Comparison of ENCODE assay signal across 22 cellular contexts in genomic region chr5:76379855-76380254, GRCh38. TPM values are rescaled to one million over a fixed set of nuclear protein-coding genes. Genes with fewer than 3 reads are reported as not detected.
DNase-seq lines count a peak whose midpoint lies in the region; ATAC-seq and TF ChIP-seq lines count a peak whose summit lies in the region.
"Had no signal": no experiment of that assay in that cellular context is flagged by ENCODE, and none has a peak within 500 bp of the region (broad histone marks: within the 10 kb centered on the region; RNA-seq: fewer than 3 reads in every experiment).

No MANE protein-coding gene starts in this region.

- H3K18ac ChIP-seq in neuronal stem cell (ENCODE audit: low read length): no peak overlapping the region

- no peak overlapping the region for H4K91ac ChIP-seq in neuronal stem cell (ENCODE audit: low read depth, low read length, poor library complexity)

- no peaks in the 10 kb centered on the region for H3K79me1 ChIP-seq in neuronal stem cell (ENCODE audit: low read depth, low read length)

- no peak overlapping the region for H3K23ac ChIP-seq in neuronal stem cell (ENCODE audit: low read depth, low read length, poor library complexity)

- H3K27me3 Mint-ChIP-seq in natural killer cell (ENCODE audit: low read depth in 2 of 2): no peaks in the 10 kb centered on the region
- no peaks in the 10 kb centered on the region for H3K27me3 Mint-ChIP-seq in natural killer cell treated with Interleukin-12 subunit alpha and Interleukin-12 subunit beta and Interleukin-15 and Interleukin-18, amount 100 ng/mL, for 72 hours
- no peaks in the 10 kb centered on the region for H3K27me3 Mint-ChIP-seq in stimulated activated naive CD8-positive, alpha-beta T cell treated with anti-CD3 and anti-CD28 coated beads, Interleukin-15, amount 100 ng/mL, for 72 hours

- intact Hi-C loops in natural killer cell (cut with micrococcal nuclease): no loop called here
- intact Hi-C loops in left ventricle myocardium superior (cut with micrococcal nuclease): no loop called here

- H3K14ac ChIP-seq in neuronal stem cell (ENCODE audit: low read length): no peak overlapping the region

- H4K8ac ChIP-seq in neuronal stem cell (ENCODE audit: low read depth, low read length): no peak overlapping the region

- no peaks in the 10 kb centered on the region for H3K9me3 Mint-ChIP-seq in natural killer cell
- H3K9me3 Mint-ChIP-seq in natural killer cell treated with Interleukin-12 subunit alpha and Interleukin-12 subunit beta and Interleukin-15 and Interleukin-18, amount 100 ng/mL, for 72 hours: no peaks in the 10 kb centered on the region
- no peaks in the 10 kb centered on the region for H3K9me3 Mint-ChIP-seq in stimulated activated naive CD8-positive, alpha-beta T cell treated with anti-CD3 and anti-CD28 coated beads, Interleukin-15, amount 100 ng/mL, for 72 hours
- H3K9me3 Mint-ChIP-seq: CD8-positive, alpha-beta T cell had no signal

- H3K4me3 Mint-ChIP-seq in natural killer cell: no peak overlapping the region
- H3K4me3 Mint-ChIP-seq in natural killer cell treated with Interleukin-12 subunit alpha and Interleukin-12 subunit beta and Interleukin-15 and Interleukin-18, amount 100 ng/mL, for 72 hours: no peak overlapping the region
- no peak overlapping the region for H3K4me3 Mint-ChIP-seq in stimulated activated naive CD8-positive, alpha-beta T cell treated with anti-CD3 and anti-CD28 coated beads, Interleukin-15, amount 100 ng/mL, for 72 hours
- H3K4me3 Mint-ChIP-seq: CD8-positive, alpha-beta T cell had no signal

- no peak for ATAC-seq in natural killer cell
- ATAC-seq in natural killer cell treated with Interleukin-12 subunit alpha and Interleukin-12 subunit beta and Interleukin-15 and Interleukin-18, amount 100 ng/mL, for 72 hours: no peak
- no peak for ATAC-seq in GM21423 (IDR thresholded peaks at IDR 0.05; ENCODE audit: unreplicated experiment)
- no peak for ATAC-seq in left ventricle myocardium superior
- ATAC-seq in stimulated activated naive CD8-positive, alpha-beta T cell treated with anti-CD3 and anti-CD28 coated beads, Interleukin-15, amount 100 ng/mL, for 72 hours: no peak

- no peak overlapping the region for H2BK12ac ChIP-seq in neuronal stem cell (ENCODE audit: low read length)

- peak overlapping the region; percentile 36 for H2AFZ ChIP-seq in neuronal stem cell (ENCODE audit: low read length)
- H2AFZ ChIP-seq: PC-9 had no signal

- H3K4ac ChIP-seq in neuronal stem cell (ENCODE audit: low read length): no peak overlapping the region

- H3K36me3 Mint-ChIP-seq in natural killer cell: no peaks in the 10 kb centered on the region
- H3K36me3 Mint-ChIP-seq in natural killer cell treated with Interleukin-12 subunit alpha and Interleukin-12 subunit beta and Interleukin-15 and Interleukin-18, amount 100 ng/mL, for 72 hours: no peaks in the 10 kb centered on the region
- H3K36me3 Mint-ChIP-seq: CD8-positive, alpha-beta T cell had no signal

- no peak overlapping the region for H3K4me3 ChIP-seq in neuronal stem cell (ENCODE audit: low read length in 2 of 2)
- H3K4me3 ChIP-seq: BLaER1, K562, PC-9, SJSA1 had no signal

- DNase-seq in natural killer cell (no peak), neuronal stem cell (ENCODE audit: low spot score) (no peak), left ventricle myocardium superior (no peak)
- DNase-seq in natural killer cell treated with Interleukin-12 subunit alpha and Interleukin-12 subunit beta and Interleukin-15 and Interleukin-18, amount 100 ng/mL, for 72 hours (ENCODE audit: low spot score): no peak
- no peak for DNase-seq in stimulated activated naive CD8-positive, alpha-beta T cell treated with anti-CD3 and anti-CD28 coated beads, Interleukin-15, amount 100 ng/mL, for 72 hours
- DNase-seq: Caco-2; CD8-positive, alpha-beta T cell; DMS79; GF-D8; NCI-H1105 treated with DMSO at 0.1 percent for 48 hours; NCI-H146; NCI-H2029; NCI-H446 treated with DMSO at 0.1 percent for 48 hours; NCI-H526; NK-92 treated with Interleukin-12 subunit alpha and Interleukin-12 subunit beta, amount 100 ng/mL, for 24 hours; PC-9; Right ventricle myocardium superior had no signal

- H2BK15ac ChIP-seq in neuronal stem cell (ENCODE audit: low read length): no peak overlapping the region

- no peak overlapping the region for H2BK120ac ChIP-seq in neuronal stem cell (ENCODE audit: low read depth, low read length)

- no peak for TF ChIP-seq CTCF in natural killer cell (IDR thresholded peaks at IDR 0.05)
- TF ChIP-seq CTCF in VCaP (conservative IDR thresholded peaks at IDR 0.05): no peak

- H3K9me3 ChIP-seq in neuronal stem cell (replicated peaks in 1 of 2; ENCODE audit: control insufficient read depth in 2 of 2, insufficient read depth in 1 of 2, low read depth in 1 of 2, low read length in 2 of 2): no peaks in the 10 kb centered on the region
- H3K9me3 ChIP-seq: BLaER1, Caco-2, SJSA1 had no signal

- no peaks in the 10 kb centered on the region for H3K36me3 ChIP-seq in neuronal stem cell (replicated peaks in 1 of 2; ENCODE audit: control insufficient read depth in 2 of 2, insufficient read depth in 2 of 2, low read length in 2 of 2)
- H3K36me3 ChIP-seq: BLaER1, SJSA1 had no signal

- H3K27ac Mint-ChIP-seq in natural killer cell: peak overlapping the region; percentile 42 to 57
- H3K27ac Mint-ChIP-seq in natural killer cell treated with Interleukin-12 subunit alpha and Interleukin-12 subunit beta and Interleukin-15 and Interleukin-18, amount 100 ng/mL, for 72 hours: peak overlapping the region in 1 of 2 donors; percentile 27
- H3K27ac Mint-ChIP-seq in stimulated activated naive CD8-positive, alpha-beta T cell treated with anti-CD3 and anti-CD28 coated beads, Interleukin-15, amount 100 ng/mL, for 72 hours: no peak overlapping the region

- H2BK5ac ChIP-seq in neuronal stem cell (ENCODE audit: low read length): no peak overlapping the region

- H3K27ac ChIP-seq in VCaP: peak overlapping the region; percentile 88
- H3K27ac ChIP-seq in neuronal stem cell (replicated peaks; ENCODE audit: low read length): no peak overlapping the region
- H3K27ac ChIP-seq: BLaER1, PC-9, SJSA1 had no signal

- H2AK5ac ChIP-seq in neuronal stem cell (ENCODE audit: low read depth, low read length): no peak overlapping the region

- H3K4me2 ChIP-seq in neuronal stem cell (ENCODE audit: insufficient read depth, low read length, poor library complexity, severe bottlenecking): no peak overlapping the region
- H3K4me2 ChIP-seq: PC-9 had no signal

- no peak overlapping the region for H3K9ac ChIP-seq in neuronal stem cell (ENCODE audit: low read depth, low read length, poor library complexity)
- H3K9ac ChIP-seq: BLaER1 had no signal

- peaks cover 4 to 9% of the 10 kb centered on the region in 2 donors for H3K4me1 ChIP-seq in neuronal stem cell (ENCODE audit: control insufficient read depth in 2 of 2, insufficient read depth in 1 of 2, low read depth in 1 of 2, low read length in 2 of 2)
- H3K4me1 ChIP-seq: SJSA1 had no signal

- WGBS in neuronal stem cell (ENCODE audit: extremely low coverage in 2 of 2, insufficient read length in 2 of 2, insufficient replicate concordance in 1 of 2), 2 donors: no CpG with 5 or more reads among the region's 1 CpG

- no peaks in the 10 kb centered on the region for H3K27me3 ChIP-seq in neuronal stem cell (ENCODE audit: control insufficient read depth in 3 of 3, insufficient read depth in 3 of 3, low read depth in 1 of 3, low read length in 3 of 3)
- H3K27me3 ChIP-seq: BLaER1, SJSA1 had no signal

- H3K4me1 Mint-ChIP-seq in natural killer cell: peaks cover 25 to 65% of the 10 kb centered on the region in 2 donors
- peaks cover 31 to 34% of the 10 kb centered on the region in 2 donors for H3K4me1 Mint-ChIP-seq in natural killer cell treated with Interleukin-12 subunit alpha and Interleukin-12 subunit beta and Interleukin-15 and Interleukin-18, amount 100 ng/mL, for 72 hours (ENCODE audit: low read depth in 2 of 2)
- peaks cover 41% of the 10 kb centered on the region for H3K4me1 Mint-ChIP-seq in stimulated activated naive CD8-positive, alpha-beta T cell treated with anti-CD3 and anti-CD28 coated beads, Interleukin-15, amount 100 ng/mL, for 72 hours

RNA-seq across cellular contexts. Expression of gene IQGAP2, which starts 23.2 kb away (rescaled TPM):
- total RNA-seq in natural killer cell (100 to 1,000 TPM; 172 to 218 (median 207) TPM), left ventricle myocardium superior (7.8 TPM)
- total RNA-seq in natural killer cell treated with Interleukin-12 subunit alpha and Interleukin-12 subunit beta and Interleukin-15 and Interleukin-18, amount 100 ng/mL, for 72 hours: 100 to 1,000 TPM; 104 to 111 TPM
- 9.9 TPM for polyA plus RNA-seq in neuronal stem cell (2013, experiment 1 of 2)
- polyA plus RNA-seq in neuronal stem cell (2013, experiment 2 of 2): 10.5 TPM
- total RNA-seq: PC-9 had no signal

Comparison
In these comparisons a context has a peak if more than half of its experiments do, and no peak if none do; other contexts are left out.
1. H3K27ac Mint-ChIP-seq: peak in natural killer cell (2 of 2); none in stimulated activated naive CD8-positive, alpha-beta T cell treated with anti-CD3 and anti-CD28 coated beads, Interleukin-15, amount 100 ng/mL, for 72 hours (0 of 2).
2. RNA of gene IQGAP2, which starts 23.2 kb away (total RNA-seq): 172 to 218 TPM in natural killer cell and 104 to 111 TPM in natural killer cell treated with Interleukin-12 subunit alpha and Interleukin-12 subunit beta and Interleukin-15 and Interleukin-18, amount 100 ng/mL, for 72 hours; 7.8 TPM in left ventricle myocardium superior (single experiment); every median in the first group is over 10 times any median in the second.